1 cellular context compared by ENCODE assay signal in the genomic region with DNA sequence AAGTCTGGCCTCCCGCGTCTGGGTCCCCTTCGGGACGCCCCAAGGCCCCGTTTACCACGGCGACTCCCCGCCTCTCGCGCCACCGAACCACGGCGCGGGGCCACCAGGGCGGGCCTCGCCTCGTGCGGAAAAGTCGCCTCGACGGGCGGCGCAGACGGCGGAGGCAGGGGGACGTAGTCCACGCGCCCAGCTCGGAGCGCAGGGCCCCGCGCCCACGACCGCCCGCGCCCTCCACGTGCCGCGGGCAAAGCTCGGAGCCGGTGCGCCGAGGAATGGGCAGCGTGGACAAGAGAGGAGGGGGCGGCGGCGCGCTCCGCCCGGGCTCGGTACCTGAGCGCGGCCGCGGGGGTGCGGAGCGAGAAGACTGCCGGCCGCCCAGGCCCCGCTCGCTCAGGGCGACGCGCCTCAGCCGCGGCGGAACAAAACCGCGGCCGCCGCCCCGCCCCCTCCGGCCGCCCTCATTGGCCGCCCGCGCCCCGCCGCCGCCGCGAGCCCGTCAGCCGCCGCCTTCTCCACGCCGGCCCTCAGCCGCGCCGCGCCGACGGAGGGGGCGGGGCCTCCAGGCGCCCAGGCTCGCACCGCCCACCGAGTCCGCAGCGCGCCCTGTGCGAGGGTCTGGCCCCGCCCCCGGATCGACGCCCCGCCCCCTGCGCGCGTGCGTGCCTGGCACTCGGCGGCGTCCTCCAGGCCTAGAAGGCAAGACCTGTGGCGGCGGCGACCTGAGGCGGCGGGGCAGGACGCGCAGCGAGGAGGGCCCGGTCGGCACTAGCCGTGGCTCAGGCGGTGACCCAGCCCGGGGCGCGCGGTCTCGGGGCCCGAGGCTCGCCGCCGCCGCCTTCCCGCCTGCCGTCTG.
A peak's percentile ranks its signal among the peaks of the same experiment; 100 is the strongest.
TF ChIP-seq lines count a peak whose summit lies in the region.

A gene with protein sequence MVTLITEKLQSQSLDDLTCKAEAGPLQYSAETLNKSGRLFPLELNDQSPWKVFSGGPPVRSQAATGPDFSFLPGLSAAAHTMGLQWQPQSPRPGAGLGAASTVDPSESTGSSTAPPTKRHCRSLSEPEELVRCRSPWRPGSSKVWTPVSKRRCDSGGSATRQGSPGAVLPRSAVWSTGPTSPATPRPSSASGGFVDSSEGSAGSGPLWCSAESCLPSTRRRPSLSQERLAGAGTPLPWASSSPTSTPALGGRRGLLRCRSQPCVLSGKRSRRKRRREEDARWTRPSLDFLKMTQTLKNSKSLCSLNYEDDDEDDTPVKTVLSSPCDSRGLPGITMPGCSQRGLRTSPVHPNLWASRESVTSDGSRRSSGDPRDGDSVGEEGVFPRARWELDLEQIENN (minus strand): TSS at position 411 of the 853 bp plus-strand sequence. CDS start 15,572 bp downstream, outside the sequence.

TF ChIP-seq in K562, 482 proteins besides CTCF, POLR2A, EP300 and RAD21 (continued from another document):
- peak; percentile 56 for TF ChIP-seq TBP (optimal IDR thresholded peaks at IDR 0.05; ENCODE audit: low read depth, low read length)
- TF ChIP-seq, protein P1, sequence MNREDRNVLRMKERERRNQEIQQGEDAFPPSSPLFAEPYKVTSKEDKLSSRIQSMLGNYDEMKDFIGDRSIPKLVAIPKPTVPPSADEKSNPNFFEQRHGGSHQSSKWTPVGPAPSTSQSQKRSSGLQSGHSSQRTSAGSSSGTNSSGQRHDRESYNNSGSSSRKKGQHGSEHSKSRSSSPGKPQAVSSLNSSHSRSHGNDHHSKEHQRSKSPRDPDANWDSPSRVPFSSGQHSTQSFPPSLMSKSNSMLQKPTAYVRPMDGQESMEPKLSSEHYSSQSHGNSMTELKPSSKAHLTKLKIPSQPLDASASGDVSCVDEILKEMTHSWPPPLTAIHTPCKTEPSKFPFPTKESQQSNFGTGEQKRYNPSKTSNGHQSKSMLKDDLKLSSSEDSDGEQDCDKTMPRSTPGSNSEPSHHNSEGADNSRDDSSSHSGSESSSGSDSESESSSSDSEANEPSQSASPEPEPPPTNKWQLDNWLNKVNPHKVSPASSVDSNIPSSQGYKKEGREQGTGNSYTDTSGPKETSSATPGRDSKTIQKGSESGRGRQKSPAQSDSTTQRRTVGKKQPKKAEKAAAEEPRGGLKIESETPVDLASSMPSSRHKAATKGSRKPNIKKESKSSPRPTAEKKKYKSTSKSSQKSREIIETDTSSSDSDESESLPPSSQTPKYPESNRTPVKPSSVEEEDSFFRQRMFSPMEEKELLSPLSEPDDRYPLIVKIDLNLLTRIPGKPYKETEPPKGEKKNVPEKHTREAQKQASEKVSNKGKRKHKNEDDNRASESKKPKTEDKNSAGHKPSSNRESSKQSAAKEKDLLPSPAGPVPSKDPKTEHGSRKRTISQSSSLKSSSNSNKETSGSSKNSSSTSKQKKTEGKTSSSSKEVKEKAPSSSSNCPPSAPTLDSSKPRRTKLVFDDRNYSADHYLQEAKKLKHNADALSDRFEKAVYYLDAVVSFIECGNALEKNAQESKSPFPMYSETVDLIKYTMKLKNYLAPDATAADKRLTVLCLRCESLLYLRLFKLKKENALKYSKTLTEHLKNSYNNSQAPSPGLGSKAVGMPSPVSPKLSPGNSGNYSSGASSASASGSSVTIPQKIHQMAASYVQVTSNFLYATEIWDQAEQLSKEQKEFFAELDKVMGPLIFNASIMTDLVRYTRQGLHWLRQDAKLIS (CRISPR knock-in tag; IDR thresholded peaks at IDR 0.05) = 0 out of 2 replicates have a peak, but pooled peaks have one; percentile 49
- TF ChIP-seq, protein P2, sequence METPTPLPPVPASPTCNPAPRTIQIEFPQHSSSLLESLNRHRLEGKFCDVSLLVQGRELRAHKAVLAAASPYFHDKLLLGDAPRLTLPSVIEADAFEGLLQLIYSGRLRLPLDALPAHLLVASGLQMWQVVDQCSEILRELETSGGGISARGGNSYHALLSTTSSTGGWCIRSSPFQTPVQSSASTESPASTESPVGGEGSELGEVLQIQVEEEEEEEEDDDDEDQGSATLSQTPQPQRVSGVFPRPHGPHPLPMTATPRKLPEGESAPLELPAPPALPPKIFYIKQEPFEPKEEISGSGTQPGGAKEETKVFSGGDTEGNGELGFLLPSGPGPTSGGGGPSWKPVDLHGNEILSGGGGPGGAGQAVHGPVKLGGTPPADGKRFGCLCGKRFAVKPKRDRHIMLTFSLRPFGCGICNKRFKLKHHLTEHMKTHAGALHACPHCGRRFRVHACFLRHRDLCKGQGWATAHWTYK (CRISPR knock-in tag; IDR thresholded peaks at IDR 0.05) = peak; percentile 95
- TF ChIP-seq, protein P3, sequence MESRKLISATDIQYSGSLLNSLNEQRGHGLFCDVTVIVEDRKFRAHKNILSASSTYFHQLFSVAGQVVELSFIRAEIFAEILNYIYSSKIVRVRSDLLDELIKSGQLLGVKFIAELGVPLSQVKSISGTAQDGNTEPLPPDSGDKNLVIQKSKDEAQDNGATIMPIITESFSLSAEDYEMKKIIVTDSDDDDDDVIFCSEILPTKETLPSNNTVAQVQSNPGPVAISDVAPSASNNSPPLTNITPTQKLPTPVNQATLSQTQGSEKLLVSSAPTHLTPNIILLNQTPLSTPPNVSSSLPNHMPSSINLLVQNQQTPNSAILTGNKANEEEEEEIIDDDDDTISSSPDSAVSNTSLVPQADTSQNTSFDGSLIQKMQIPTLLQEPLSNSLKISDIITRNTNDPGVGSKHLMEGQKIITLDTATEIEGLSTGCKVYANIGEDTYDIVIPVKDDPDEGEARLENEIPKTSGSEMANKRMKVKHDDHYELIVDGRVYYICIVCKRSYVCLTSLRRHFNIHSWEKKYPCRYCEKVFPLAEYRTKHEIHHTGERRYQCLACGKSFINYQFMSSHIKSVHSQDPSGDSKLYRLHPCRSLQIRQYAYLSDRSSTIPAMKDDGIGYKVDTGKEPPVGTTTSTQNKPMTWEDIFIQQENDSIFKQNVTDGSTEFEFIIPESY (CRISPR knock-in tag; IDR thresholded peaks at IDR 0.05) = peak; percentile 87
- TF ChIP-seq MTA3 (IDR thresholded peaks at IDR 0.05; ENCODE audit: borderline replicate concordance) = peak; percentile 74; the same call in 1 of the 2 replicates
- TF ChIP-seq PCBP2 (IDR thresholded peaks at IDR 0.05; ENCODE audit: low read depth, low read length, poor library complexity, severe bottlenecking) = no peak
- TF ChIP-seq, protein P4, sequence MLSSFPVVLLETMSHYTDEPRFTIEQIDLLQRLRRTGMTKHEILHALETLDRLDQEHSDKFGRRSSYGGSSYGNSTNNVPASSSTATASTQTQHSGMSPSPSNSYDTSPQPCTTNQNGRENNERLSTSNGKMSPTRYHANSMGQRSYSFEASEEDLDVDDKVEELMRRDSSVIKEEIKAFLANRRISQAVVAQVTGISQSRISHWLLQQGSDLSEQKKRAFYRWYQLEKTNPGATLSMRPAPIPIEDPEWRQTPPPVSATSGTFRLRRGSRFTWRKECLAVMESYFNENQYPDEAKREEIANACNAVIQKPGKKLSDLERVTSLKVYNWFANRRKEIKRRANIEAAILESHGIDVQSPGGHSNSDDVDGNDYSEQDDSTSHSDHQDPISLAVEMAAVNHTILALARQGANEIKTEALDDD (IDR thresholded peaks at IDR 0.05) = no peak
- TF ChIP-seq, protein P5, sequence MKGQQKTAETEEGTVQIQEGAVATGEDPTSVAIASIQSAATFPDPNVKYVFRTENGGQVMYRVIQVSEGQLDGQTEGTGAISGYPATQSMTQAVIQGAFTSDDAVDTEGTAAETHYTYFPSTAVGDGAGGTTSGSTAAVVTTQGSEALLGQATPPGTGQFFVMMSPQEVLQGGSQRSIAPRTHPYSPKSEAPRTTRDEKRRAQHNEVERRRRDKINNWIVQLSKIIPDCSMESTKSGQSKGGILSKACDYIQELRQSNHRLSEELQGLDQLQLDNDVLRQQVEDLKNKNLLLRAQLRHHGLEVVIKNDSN (CRISPR knock-in tag; IDR thresholded peaks at IDR 0.05) = 0 out of 2 replicates have a peak, but pooled peaks have one; percentile 33
- TF ChIP-seq MIER1 (IDR thresholded peaks at IDR 0.05; ENCODE audit: low read depth) = no peak
- TF ChIP-seq CBFB (CRISPR knock-in tag; IDR thresholded peaks at IDR 0.05) = no peak
- no peak for TF ChIP-seq CBFA2T2 (conservative IDR thresholded peaks at IDR 0.05)
- TF ChIP-seq, protein P6, sequence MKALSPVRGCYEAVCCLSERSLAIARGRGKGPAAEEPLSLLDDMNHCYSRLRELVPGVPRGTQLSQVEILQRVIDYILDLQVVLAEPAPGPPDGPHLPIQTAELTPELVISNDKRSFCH (CRISPR knock-in tag; IDR thresholded peaks at IDR 0.05) = no peak
- TF ChIP-seq, protein P6 (tag; IDR thresholded peaks at IDR 0.05) = peak; percentile 75; the same call in 1 of the 2 replicates
- TF ChIP-seq SIRT6 (IDR thresholded peaks at IDR 0.05; ENCODE audit: low read depth, low read length) = no peak
- TF ChIP-seq ETV1 (tag; conservative IDR thresholded peaks at IDR 0.05; ENCODE audit: low read depth) = no peak
- peak; percentile 95 for TF ChIP-seq FOXP1 (CRISPR knock-in tag; IDR thresholded peaks at IDR 0.05)
